Comparison of ENCODE assay signal across 9 cellular contexts in the genomic region with DNA sequence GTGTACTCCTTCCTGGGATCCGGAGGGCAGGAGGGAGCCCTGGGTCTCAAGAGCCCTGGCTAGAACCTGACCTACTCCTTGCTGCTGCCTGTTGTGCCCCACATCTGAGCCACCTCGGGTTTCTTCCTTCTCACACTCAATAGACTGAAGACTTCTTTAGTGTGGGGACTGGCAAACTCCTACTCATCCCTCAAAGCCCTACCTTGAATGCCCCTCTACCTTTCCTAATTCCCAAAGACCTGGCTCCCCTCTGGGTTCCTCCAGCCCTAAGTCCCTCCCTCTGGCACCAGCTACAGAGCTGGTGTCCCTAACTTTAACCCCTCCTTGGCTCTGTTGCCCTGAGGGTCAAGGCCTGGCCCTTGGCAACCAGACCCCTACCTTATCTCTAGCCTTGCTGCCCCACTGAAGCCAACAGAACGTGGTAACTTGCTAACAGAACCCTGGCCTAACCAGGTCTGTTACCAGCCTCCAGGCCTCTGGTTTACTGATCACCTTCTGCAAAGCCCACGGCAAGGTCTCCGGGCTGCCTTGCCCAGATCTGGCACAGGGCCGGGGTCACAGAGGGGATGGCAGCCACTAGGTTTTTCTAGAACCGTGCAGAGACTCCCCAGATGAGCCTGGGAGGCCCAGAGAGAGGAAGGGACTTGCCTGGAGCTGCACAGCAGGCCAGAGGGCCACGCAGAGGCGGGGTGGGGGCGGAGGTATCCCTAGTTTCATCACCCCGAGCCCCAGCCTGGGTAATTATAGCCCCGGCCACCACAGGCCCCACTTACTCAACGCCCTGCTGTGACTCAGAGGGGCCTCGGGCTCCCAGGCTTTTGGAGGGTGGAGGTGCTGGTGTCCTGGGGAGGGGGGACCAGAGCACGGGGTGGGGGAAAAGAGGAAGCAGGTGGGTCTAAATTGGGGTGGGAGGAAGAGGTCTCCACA. TPM values are rescaled to one million over a fixed set of nuclear protein-coding genes. Genes with fewer than 3 reads are reported as not detected.
DNase-seq lines count a peak whose midpoint lies in the region; ATAC-seq, FAIRE-seq and TF ChIP-seq lines count a peak whose summit lies in the region.
"Had no signal": no experiment of that assay in that cellular context is flagged by ENCODE, and none has a peak within 500 bp of the region (broad histone marks: within the 10 kb centered on the region; RNA-seq: fewer than 3 reads in every experiment).

No MANE protein-coding gene starts in this region.

- H3K27ac ChIP-seq in naive thymus-derived CD4-positive, alpha-beta T cell (ENCODE audit: low read depth, low read length), result no peak overlapping the region
- H3K27ac ChIP-seq in testis, result no peak overlapping the region

- H3K27ac Mint-ChIP-seq in naive thymus-derived CD4-positive, alpha-beta T cell, result peak overlapping the region in 8 of 9 donors; percentile 22 to 81 (median 65)

- no peak for FAIRE-seq in bronchial epithelial cell (lab: Jason Lieb, UNC)

- H3K9me3 ChIP-seq in naive thymus-derived CD4-positive, alpha-beta T cell (ENCODE audit: control insufficient read depth in 2 of 3, low read length in 3 of 3), result no peaks in the 10 kb centered on the region
- H3K9me3 ChIP-seq in testis, result no peaks in the 10 kb centered on the region

- no peak overlapping the region for H3K4me3 ChIP-seq in AG10803 (ENCODE audit: low read length)
- H3K4me3 ChIP-seq in bronchial epithelial cell (ENCODE audit: low read depth, low read length), result no peak overlapping the region
- H3K4me3 ChIP-seq in naive thymus-derived CD4-positive, alpha-beta T cell (ENCODE audit: low read length), result no peak overlapping the region
- H3K4me3 ChIP-seq in testis, result no peak overlapping the region

- TF ChIP-seq CTCF in AG10803 (conservative IDR thresholded peaks at IDR 0.05; ENCODE audit: low read length) (no peak), bronchial epithelial cell (IDR thresholded peaks at IDR 0.05; ENCODE audit: insufficient read depth, low read length, severe bottlenecking) (no peak), testis (IDR thresholded peaks at IDR 0.05) (no peak)

- ATAC-seq in naive thymus-derived CD4-positive, alpha-beta T cell, result peak; percentile 71
- ATAC-seq in GM18519 (IDR thresholded peaks at IDR 0.05; ENCODE audit: low FRiP score, unreplicated experiment), result no peak

- DNase-seq in AG10803 (ENCODE audit: low read depth) (peak; percentile 66), M059J (ENCODE audit: low read depth) (peak; percentile 57), bronchial epithelial cell (ENCODE audit: low read depth) (peak; percentile 68), testis (no peak), HuH-7 (ENCODE audit: low spot score) (no peak)
- peak in 1 of 9 donors; percentile 48 for DNase-seq in naive thymus-derived CD4-positive, alpha-beta T cell
- no peak for DNase-seq in central memory CD4-positive, alpha-beta T cell
- DNase-seq: NCI-H2081 had no signal

- H3K9me3 Mint-ChIP-seq in naive thymus-derived CD4-positive, alpha-beta T cell, result peaks cover 0 to 4% (median 0%) of the 10 kb centered on the region in 11 donors

- H3K27me3 Mint-ChIP-seq in naive thymus-derived CD4-positive, alpha-beta T cell, result no peaks in the 10 kb centered on the region

- POLR2A ChIA-PET in naive thymus-derived CD4-positive, alpha-beta T cell (lab: Charles Lee), result no interaction called here

- intact Hi-C loops in naive thymus-derived CD4-positive, alpha-beta T cell (cut with micrococcal nuclease), result loop anchor here in 1 of 2 donors (2.0 kb wide), 1 partner anchor 87 kb away; no protein-coding TSS in a partner anchor
- intact Hi-C loops in testis (cut with DNase I; ENCODE audit: low total_unique reads), result no loop called here

- peak overlapping the region in 5 of 10 donors; percentile 10 to 41 (median 33) for H3K4me3 Mint-ChIP-seq in naive thymus-derived CD4-positive, alpha-beta T cell

- H3K4me1 ChIP-seq in naive thymus-derived CD4-positive, alpha-beta T cell (ENCODE audit: control insufficient read depth in 2 of 2, insufficient read depth in 2 of 2, low read length in 2 of 2), result peaks cover 0 to 11% of the 10 kb centered on the region in 2 donors
- H3K4me1 ChIP-seq in testis, result peaks cover 12% of the 10 kb centered on the region

- H3K27me3 ChIP-seq in bronchial epithelial cell (ENCODE audit: control insufficient read depth, insufficient read depth, low read length) (no peaks in the 10 kb centered on the region), testis (no peaks in the 10 kb centered on the region)
- no peaks in the 10 kb centered on the region for H3K27me3 ChIP-seq in naive thymus-derived CD4-positive, alpha-beta T cell (ENCODE audit: control insufficient read depth in 2 of 2, insufficient read depth in 2 of 2, low read length in 2 of 2)

- H3K4me1 Mint-ChIP-seq in naive thymus-derived CD4-positive, alpha-beta T cell, result peaks cover 27 to 43% (median 36%) of the 10 kb centered on the region in 7 donors

- WGBS in testis, 2 donors, result 76 to 82% methylated on average over 14 to 15 of the region's 15 CpGs

- H3K36me3 Mint-ChIP-seq in naive thymus-derived CD4-positive, alpha-beta T cell, result peaks cover 11 to 33% (median 23%) of the 10 kb centered on the region in 5 donors

- no peak for TF ChIP-seq POLR2A in testis (IDR thresholded peaks at IDR 0.05)

- CTCF ChIA-PET in naive thymus-derived CD4-positive, alpha-beta T cell (lab: Charles Lee), result no interaction called here

- H3K36me3 ChIP-seq in bronchial epithelial cell (ENCODE audit: control insufficient read depth, insufficient read depth, low read length) (peaks cover 34% of the 10 kb centered on the region), testis (ENCODE audit: low read depth, missing control alignments) (no peaks in the 10 kb centered on the region)
- H3K36me3 ChIP-seq in naive thymus-derived CD4-positive, alpha-beta T cell (ENCODE audit: control insufficient read depth in 2 of 3, insufficient read depth in 3 of 3, low read length in 3 of 3), result peaks cover 5 to 71% (median 16%) of the 10 kb centered on the region in 3 experiments

RNA-seq across cellular contexts. Expression of gene ZBTB7A, which starts 15.3 kb away (rescaled TPM):
- 6.1 and 17.7 TPM in 2 replicates for total RNA-seq in M059J (2014; rRNA removed; shearing (Covaris generic))
- total RNA-seq in bronchial epithelial cell (15.3 and 29.2 TPM in 2 replicates), testis (10 to 100 TPM; 42.2 to 49.4 TPM)
- 10 to 100 TPM; 47.4 to 76.0 (median 52.0) TPM for total RNA-seq in naive thymus-derived CD4-positive, alpha-beta T cell
- polyA plus RNA-seq in naive thymus-derived CD4-positive, alpha-beta T cell, result 10 to 100 TPM; 15.3 to 45.0 TPM
- 7.5 TPM for polyA plus RNA-seq in testis (ENCODE audit: insufficient read depth, low read depth, low replicate concordance)

RNA-seq across cellular contexts. Expression of gene PIAS4, which starts 43.9 kb away (rescaled TPM):
- 16.2 and 19.5 TPM in 2 replicates for total RNA-seq in M059J (2014; rRNA removed; shearing (Covaris generic))
- total RNA-seq in bronchial epithelial cell (10.0 and 24.2 TPM in 2 replicates), testis (10 to 100 TPM; 89.1 to 94.5 TPM)
- 10 to 100 TPM; 23.9 to 40.6 (median 28.8) TPM for total RNA-seq in naive thymus-derived CD4-positive, alpha-beta T cell
- 1 to 10 TPM; 3.9 to 6.8 TPM for polyA plus RNA-seq in naive thymus-derived CD4-positive, alpha-beta T cell
- polyA plus RNA-seq in testis (ENCODE audit: insufficient read depth, low read depth, low replicate concordance), result 142 TPM

Comparison
In these comparisons a context has a peak if more than half of its experiments do, and no peak if none do; other contexts are left out.
1. DNase-seq: peak in AG10803 (single experiment), M059J (single experiment) and bronchial epithelial cell (single experiment); none in testis (single experiment), central memory CD4-positive, alpha-beta T cell (single experiment) and HuH-7 (single experiment).